Comparison of ENCODE assay signal across 1 cellular context in the genomic region with DNA sequence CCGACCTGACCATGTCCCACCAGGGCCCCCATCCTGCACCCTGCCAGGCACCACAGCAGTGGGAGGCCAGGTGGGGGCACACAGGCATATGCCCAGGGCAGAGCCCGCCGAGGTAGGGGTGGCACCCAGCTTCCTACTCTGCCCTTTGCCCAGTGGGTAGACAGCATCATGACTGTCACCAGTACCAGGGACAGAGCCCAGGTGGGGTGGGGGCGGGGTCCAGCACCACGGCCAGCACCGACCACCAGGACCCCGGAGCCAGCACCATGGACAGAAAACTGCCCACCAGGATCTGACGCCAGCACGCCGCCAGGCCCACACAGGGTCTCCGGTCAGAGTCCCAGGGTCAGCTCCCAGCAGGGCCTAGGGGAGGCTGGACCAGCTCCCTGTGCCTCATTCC.
TF ChIP-seq lines count a peak whose summit lies in the region.

No MANE protein-coding gene starts in this region.

TF ChIP-seq in HepG2, 621 proteins besides CTCF, POLR2A, EP300 and RAD21 (continued from another document and continues in another):
- TF ChIP-seq, protein P1, sequence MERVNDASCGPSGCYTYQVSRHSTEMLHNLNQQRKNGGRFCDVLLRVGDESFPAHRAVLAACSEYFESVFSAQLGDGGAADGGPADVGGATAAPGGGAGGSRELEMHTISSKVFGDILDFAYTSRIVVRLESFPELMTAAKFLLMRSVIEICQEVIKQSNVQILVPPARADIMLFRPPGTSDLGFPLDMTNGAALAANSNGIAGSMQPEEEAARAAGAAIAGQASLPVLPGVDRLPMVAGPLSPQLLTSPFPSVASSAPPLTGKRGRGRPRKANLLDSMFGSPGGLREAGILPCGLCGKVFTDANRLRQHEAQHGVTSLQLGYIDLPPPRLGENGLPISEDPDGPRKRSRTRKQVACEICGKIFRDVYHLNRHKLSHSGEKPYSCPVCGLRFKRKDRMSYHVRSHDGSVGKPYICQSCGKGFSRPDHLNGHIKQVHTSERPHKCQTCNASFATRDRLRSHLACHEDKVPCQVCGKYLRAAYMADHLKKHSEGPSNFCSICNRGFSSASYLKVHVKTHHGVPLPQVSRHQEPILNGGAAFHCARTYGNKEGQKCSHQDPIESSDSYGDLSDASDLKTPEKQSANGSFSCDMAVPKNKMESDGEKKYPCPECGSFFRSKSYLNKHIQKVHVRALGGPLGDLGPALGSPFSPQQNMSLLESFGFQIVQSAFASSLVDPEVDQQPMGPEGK (CRISPR knock-in tag; IDR thresholded peaks at IDR 0.05), result 0 out of 2 replicates have a peak, but pooled peaks have one; percentile 24
- 0 out of 2 replicates have a peak, but pooled peaks have one; percentile 71 for TF ChIP-seq ZFP82 (CRISPR knock-in tag; IDR thresholded peaks at IDR 0.05; ENCODE audit: borderline replicate concordance)
- TF ChIP-seq ZNF75D (CRISPR knock-in tag; IDR thresholded peaks at IDR 0.05; ENCODE audit: borderline replicate concordance), result peak; percentile 52; the same call in 1 of the 2 replicates
- no peak for TF ChIP-seq MLLT10 (CRISPR knock-in tag; IDR thresholded peaks at IDR 0.05)
- TF ChIP-seq, protein P2, sequence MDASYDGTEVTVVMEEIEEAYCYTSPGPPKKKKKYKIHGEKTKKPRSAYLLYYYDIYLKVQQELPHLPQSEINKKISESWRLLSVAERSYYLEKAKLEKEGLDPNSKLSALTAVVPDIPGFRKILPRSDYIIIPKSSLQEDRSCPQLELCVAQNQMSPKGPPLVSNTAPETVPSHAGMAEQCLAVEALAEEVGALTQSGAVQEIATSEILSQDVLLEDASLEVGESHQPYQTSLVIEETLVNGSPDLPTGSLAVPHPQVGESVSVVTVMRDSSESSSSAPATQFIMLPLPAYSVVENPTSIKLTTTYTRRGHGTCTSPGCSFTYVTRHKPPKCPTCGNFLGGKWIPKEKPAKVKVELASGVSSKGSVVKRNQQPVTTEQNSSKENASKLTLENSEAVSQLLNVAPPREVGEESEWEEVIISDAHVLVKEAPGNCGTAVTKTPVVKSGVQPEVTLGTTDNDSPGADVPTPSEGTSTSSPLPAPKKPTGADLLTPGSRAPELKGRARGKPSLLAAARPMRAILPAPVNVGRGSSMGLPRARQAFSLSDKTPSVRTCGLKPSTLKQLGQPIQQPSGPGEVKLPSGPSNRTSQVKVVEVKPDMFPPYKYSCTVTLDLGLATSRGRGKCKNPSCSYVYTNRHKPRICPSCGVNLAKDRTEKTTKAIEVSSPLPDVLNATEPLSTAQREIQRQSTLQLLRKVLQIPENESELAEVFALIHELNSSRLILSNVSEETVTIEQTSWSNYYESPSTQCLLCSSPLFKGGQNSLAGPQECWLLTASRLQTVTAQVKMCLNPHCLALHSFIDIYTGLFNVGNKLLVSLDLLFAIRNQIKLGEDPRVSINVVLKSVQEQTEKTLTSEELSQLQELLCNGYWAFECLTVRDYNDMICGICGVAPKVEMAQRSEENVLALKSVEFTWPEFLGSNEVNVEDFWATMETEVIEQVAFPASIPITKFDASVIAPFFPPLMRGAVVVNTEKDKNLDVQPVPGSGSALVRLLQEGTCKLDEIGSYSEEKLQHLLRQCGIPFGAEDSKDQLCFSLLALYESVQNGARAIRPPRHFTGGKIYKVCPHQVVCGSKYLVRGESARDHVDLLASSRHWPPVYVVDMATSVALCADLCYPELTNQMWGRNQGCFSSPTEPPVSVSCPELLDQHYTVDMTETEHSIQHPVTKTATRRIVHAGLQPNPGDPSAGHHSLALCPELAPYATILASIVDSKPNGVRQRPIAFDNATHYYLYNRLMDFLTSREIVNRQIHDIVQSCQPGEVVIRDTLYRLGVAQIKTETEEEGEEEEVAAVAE (CRISPR knock-in tag; IDR thresholded peaks at IDR 0.05; ENCODE audit: borderline replicate concordance), result no peak
- TF ChIP-seq TBX2 (CRISPR knock-in tag; IDR thresholded peaks at IDR 0.05; ENCODE audit: borderline replicate concordance), result peak; percentile 77
- TF ChIP-seq ZNF274 (CRISPR knock-in tag; IDR thresholded peaks at IDR 0.05), result peak; percentile 47; the same call in 1 of the 2 replicates
- TF ChIP-seq ZBTB1 (CRISPR knock-in tag; IDR thresholded peaks at IDR 0.05; ENCODE audit: borderline replicate concordance), result 0 out of 2 replicates have a peak, but pooled peaks have one; percentile 57
- 0 out of 2 replicates have a peak, but pooled peaks have one; percentile 47 for TF ChIP-seq ZNF570 (CRISPR knock-in tag; IDR thresholded peaks at IDR 0.05; ENCODE audit: borderline replicate concordance)
- TF ChIP-seq STAG1 (CRISPR knock-in tag; IDR thresholded peaks at IDR 0.05), result no peak
- TF ChIP-seq ZFP37 (CRISPR knock-in tag; IDR thresholded peaks at IDR 0.05; ENCODE audit: borderline replicate concordance), result no peak
- TF ChIP-seq SRSF1 (optimal IDR thresholded peaks at IDR 0.05; ENCODE audit: low read depth, low read length), result no peak
- TF ChIP-seq, protein P3, sequence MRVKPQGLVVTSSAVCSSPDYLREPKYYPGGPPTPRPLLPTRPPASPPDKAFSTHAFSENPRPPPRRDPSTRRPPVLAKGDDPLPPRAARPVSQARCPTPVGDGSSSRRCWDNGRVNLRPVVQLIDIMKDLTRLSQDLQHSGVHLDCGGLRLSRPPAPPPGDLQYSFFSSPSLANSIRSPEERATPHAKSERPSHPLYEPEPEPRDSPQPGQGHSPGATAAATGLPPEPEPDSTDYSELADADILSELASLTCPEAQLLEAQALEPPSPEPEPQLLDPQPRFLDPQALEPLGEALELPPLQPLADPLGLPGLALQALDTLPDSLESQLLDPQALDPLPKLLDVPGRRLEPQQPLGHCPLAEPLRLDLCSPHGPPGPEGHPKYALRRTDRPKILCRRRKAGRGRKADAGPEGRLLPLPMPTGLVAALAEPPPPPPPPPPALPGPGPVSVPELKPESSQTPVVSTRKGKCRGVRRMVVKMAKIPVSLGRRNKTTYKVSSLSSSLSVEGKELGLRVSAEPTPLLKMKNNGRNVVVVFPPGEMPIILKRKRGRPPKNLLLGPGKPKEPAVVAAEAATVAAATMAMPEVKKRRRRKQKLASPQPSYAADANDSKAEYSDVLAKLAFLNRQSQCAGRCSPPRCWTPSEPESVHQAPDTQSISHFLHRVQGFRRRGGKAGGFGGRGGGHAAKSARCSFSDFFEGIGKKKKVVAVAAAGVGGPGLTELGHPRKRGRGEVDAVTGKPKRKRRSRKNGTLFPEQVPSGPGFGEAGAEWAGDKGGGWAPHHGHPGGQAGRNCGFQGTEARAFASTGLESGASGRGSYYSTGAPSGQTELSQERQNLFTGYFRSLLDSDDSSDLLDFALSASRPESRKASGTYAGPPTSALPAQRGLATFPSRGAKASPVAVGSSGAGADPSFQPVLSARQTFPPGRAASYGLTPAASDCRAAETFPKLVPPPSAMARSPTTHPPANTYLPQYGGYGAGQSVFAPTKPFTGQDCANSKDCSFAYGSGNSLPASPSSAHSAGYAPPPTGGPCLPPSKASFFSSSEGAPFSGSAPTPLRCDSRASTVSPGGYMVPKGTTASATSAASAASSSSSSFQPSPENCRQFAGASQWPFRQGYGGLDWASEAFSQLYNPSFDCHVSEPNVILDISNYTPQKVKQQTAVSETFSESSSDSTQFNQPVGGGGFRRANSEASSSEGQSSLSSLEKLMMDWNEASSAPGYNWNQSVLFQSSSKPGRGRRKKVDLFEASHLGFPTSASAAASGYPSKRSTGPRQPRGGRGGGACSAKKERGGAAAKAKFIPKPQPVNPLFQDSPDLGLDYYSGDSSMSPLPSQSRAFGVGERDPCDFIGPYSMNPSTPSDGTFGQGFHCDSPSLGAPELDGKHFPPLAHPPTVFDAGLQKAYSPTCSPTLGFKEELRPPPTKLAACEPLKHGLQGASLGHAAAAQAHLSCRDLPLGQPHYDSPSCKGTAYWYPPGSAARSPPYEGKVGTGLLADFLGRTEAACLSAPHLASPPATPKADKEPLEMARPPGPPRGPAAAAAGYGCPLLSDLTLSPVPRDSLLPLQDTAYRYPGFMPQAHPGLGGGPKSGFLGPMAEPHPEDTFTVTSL (CRISPR knock-in tag; IDR thresholded peaks at IDR 0.05; ENCODE audit: borderline replicate concordance), result peak; percentile 42; the same call in 1 of the 2 replicates
- 0 out of 2 replicates have a peak, but pooled peaks have one; percentile 47 for TF ChIP-seq DNMT3B (CRISPR knock-in tag; conservative IDR thresholded peaks at IDR 0.05)
- TF ChIP-seq MXD4 (CRISPR knock-in tag; IDR thresholded peaks at IDR 0.05), result peak; percentile 65; the same call in 1 of the 2 replicates
- peak; percentile 52; the same call in 1 of the 2 replicates for TF ChIP-seq NFKBIZ (CRISPR knock-in tag; IDR thresholded peaks at IDR 0.05)
- TF ChIP-seq HDAC1 (CRISPR knock-in tag; IDR thresholded peaks at IDR 0.05), result peak; percentile 37; the same call in 1 of the 2 replicates
- TF ChIP-seq, protein P4, sequence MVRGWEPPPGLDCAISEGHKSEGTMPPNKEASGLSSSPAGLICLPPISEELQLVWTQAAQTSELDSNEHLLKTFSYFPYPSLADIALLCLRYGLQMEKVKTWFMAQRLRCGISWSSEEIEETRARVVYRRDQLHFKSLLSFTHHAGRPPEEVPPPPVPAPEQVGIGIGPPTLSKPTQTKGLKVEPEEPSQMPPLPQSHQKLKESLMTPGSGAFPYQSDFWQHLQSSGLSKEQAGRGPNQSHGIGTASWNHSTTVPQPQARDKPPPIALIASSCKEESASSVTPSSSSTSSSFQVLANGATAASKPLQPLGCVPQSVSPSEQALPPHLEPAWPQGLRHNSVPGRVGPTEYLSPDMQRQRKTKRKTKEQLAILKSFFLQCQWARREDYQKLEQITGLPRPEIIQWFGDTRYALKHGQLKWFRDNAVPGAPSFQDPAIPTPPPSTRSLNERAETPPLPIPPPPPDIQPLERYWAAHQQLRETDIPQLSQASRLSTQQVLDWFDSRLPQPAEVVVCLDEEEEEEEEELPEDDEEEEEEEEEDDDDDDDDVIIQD (CRISPR knock-in tag; IDR thresholded peaks at IDR 0.05; ENCODE audit: low read depth), result no peak
- no peak for TF ChIP-seq ZNF577 (CRISPR knock-in tag; IDR thresholded peaks at IDR 0.05; ENCODE audit: borderline replicate concordance, low read depth)
- TF ChIP-seq ZNF782 (CRISPR knock-in tag; IDR thresholded peaks at IDR 0.05; ENCODE audit: borderline replicate concordance), result no peak
- TF ChIP-seq, protein P5, sequence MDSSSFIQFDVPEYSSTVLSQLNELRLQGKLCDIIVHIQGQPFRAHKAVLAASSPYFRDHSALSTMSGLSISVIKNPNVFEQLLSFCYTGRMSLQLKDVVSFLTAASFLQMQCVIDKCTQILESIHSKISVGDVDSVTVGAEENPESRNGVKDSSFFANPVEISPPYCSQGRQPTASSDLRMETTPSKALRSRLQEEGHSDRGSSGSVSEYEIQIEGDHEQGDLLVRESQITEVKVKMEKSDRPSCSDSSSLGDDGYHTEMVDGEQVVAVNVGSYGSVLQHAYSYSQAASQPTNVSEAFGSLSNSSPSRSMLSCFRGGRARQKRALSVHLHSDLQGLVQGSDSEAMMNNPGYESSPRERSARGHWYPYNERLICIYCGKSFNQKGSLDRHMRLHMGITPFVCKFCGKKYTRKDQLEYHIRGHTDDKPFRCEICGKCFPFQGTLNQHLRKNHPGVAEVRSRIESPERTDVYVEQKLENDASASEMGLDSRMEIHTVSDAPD (CRISPR knock-in tag; IDR thresholded peaks at IDR 0.05), result no peak
- TF ChIP-seq ZMYM3 (CRISPR knock-in tag; IDR thresholded peaks at IDR 0.05), result no peak
- TF ChIP-seq ZBTB3 (CRISPR knock-in tag; IDR thresholded peaks at IDR 0.05; ENCODE audit: borderline replicate concordance, low read depth), result 0 out of 2 replicates have a peak, but pooled peaks have one; percentile 27
- TF ChIP-seq ZNF501 (CRISPR knock-in tag; IDR thresholded peaks at IDR 0.05), result 0 out of 2 replicates have a peak, but pooled peaks have one; percentile 21
- TF ChIP-seq ZNF296 (CRISPR knock-in tag; conservative IDR thresholded peaks at IDR 0.05), result peak; percentile 79; the same call in 1 of the 2 replicates
- TF ChIP-seq ZC3H13 (CRISPR knock-in tag; IDR thresholded peaks at IDR 0.05), result peak; percentile 55; the same call in 1 of the 2 replicates
- TF ChIP-seq ZNF816 (CRISPR knock-in tag; IDR thresholded peaks at IDR 0.05; ENCODE audit: borderline replicate concordance), result 0 out of 2 replicates have a peak, but pooled peaks have one; percentile 42
- TF ChIP-seq ZSCAN25 (CRISPR knock-in tag; IDR thresholded peaks at IDR 0.05), result 0 out of 2 replicates have a peak, but pooled peaks have one; percentile 27
- 0 out of 2 replicates have a peak, but pooled peaks have one; percentile 58 for TF ChIP-seq ARNTL (CRISPR knock-in tag; IDR thresholded peaks at IDR 0.05)
- TF ChIP-seq RELA (CRISPR knock-in tag; IDR thresholded peaks at IDR 0.05), result no peak
- TF ChIP-seq, protein P6, sequence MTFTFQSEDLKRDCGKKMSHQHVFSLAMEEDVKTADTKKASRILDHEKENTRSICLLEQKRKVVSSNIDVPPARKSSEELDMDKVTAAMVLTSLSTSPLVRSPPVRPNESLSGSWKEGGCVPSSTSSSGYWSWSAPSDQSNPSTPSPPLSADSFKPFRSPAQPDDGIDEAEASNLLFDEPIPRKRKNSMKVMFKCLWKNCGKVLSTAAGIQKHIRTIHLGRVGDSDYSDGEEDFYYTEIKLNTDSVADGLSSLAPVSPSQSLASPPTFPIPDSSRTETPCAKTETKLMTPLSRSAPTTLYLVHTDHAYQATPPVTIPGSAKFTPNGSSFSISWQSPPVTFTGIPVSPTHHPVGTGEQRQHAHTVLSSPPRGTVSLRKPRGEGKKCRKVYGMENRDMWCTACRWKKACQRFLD (CRISPR knock-in tag; IDR thresholded peaks at IDR 0.05; ENCODE audit: borderline replicate concordance), result no peak
- peak; percentile 73; the same call in 1 of the 2 replicates for TF ChIP-seq KLF6 (CRISPR knock-in tag; IDR thresholded peaks at IDR 0.05)
